In the genomic region with DNA sequence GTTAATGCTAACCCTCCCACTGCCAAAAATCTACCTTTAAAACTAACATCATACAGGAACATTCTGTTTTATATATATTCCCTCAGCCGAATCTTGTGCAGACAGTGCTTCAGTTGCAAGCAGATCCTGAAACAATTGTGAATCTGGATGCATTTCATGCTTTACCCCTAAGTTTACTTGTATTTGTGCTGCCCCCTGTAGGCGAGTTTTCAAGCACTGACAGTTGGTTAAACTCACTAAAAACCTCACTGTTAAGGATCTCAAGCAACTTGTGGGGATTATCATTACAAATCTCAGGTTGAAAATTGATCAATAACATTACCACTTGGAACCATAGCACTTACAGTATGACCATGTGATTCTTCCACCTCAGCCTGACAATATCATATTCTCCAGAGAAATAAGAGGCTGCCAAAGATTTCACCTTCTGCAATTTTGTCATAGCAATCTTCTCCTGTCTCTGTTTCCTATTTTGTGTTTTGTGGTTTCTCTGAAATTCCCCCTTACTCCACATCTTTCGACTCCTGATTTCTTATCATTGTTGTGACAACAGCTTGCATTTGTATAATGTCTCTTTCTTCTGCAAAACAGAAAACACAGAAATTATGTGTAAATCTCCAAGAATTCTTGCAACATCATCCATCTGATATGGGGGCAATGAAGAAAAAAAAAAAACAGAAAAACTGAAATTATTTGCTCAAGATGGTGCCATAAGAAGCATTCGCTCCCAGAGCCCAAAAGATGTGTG, we compare ENCODE assay signal across 7 cellular contexts.
A peak's percentile ranks its signal among the peaks of the same experiment; 100 is the strongest.
DNase-seq lines count a peak whose midpoint lies in the region; ATAC-seq and TF ChIP-seq lines count a peak whose summit lies in the region.

No MANE protein-coding gene starts in this region.

- POLR2A ChIA-PET in RWPE1 (lab: Yijun Ruan, JAX; ENCODE audit: low non-redundant PET) = no interaction called here

- CTCF ChIA-PET in RWPE1 (lab: Yijun Ruan, JAX) = no interaction called here

- DNase-seq in GM03348 (ENCODE audit: low spot score) = peak; percentile 46
- peak; percentile 52 for DNase-seq in Jurkat, Clone E6-1 (ENCODE audit: low read depth, low spot score)
- peak; percentile 0 for DNase-seq in RWPE1 (ENCODE audit: low spot score)
- peak; percentile 87 for DNase-seq in fibroblast of pulmonary artery (ENCODE audit: low read depth)
- peak; percentile 59 for DNase-seq in osteoblast (ENCODE audit: insufficient read length, low spot score, missing footprints)
- no peak for DNase-seq in ureter (ENCODE audit: low spot score)

- no peak for ATAC-seq in GM19467 (IDR thresholded peaks at IDR 0.05; ENCODE audit: unreplicated experiment)

- no peaks in the 10 kb centered on the region for H3K4me1 ChIP-seq in osteoblast (ENCODE audit: insufficient read depth, low read length)

- H3K9me3 ChIP-seq in osteoblast (ENCODE audit: low read depth, low read length) = no peaks in the 10 kb centered on the region

- H3K79me2 ChIP-seq in osteoblast (ENCODE audit: insufficient read depth, low read length) = no peaks in the 10 kb centered on the region

- H3K4me3 ChIP-seq in Jurkat, Clone E6-1 (ENCODE audit: low read length) = no peak overlapping the region
- H3K4me3 ChIP-seq in fibroblast of pulmonary artery (replicated peaks; ENCODE audit: low read depth, low read length) (no peak overlapping the region), osteoblast (ENCODE audit: insufficient read depth, low read length) (no peak overlapping the region)

- no peaks in the 10 kb centered on the region for H4K20me1 ChIP-seq in osteoblast (ENCODE audit: insufficient read depth, low read length)

- no peak overlapping the region for H3K27ac ChIP-seq in RWPE1
- H3K27ac ChIP-seq in osteoblast (ENCODE audit: low read depth, low read length) = no peak overlapping the region

- H2AFZ ChIP-seq in osteoblast (ENCODE audit: low read length) = no peak overlapping the region

- no peaks in the 10 kb centered on the region for H3K36me3 ChIP-seq in osteoblast (ENCODE audit: insufficient read depth, low read length)

- no peak overlapping the region for H3K4me2 ChIP-seq in osteoblast (ENCODE audit: insufficient read depth, low read length)

- TF ChIP-seq CTCF in RWPE1 (conservative IDR thresholded peaks at IDR 0.05; ENCODE audit: low read depth) (peak; percentile 30; the same call in 1 of the 2 replicates), fibroblast of pulmonary artery (IDR thresholded peaks at IDR 0.05; ENCODE audit: low read length, missing control alignments) (peak; percentile 78), osteoblast (IDR thresholded peaks at IDR 0.05; ENCODE audit: extremely low read depth, low read depth, low read length) (peak; percentile 76)

- H3K27me3 ChIP-seq in osteoblast (ENCODE audit: insufficient read depth, low read length) = no peaks in the 10 kb centered on the region
